ENCODE assay signal across 8 cellular contexts in genomic region chr2:215311625-215312394, GRCh38. TPM values are rescaled to one million over a fixed set of nuclear protein-coding genes. Genes with fewer than 3 reads are reported as not detected.
A peak's percentile ranks its signal among the peaks of the same experiment; 100 is the strongest.
DNase-seq lines count a peak whose midpoint lies in the region; ATAC-seq and TF ChIP-seq lines count a peak whose summit lies in the region.

TSS of gene ATIC (plus strand) at chr2:215312059. CDS start at chr2:215312143, 84 bp downstream.

- POLR2A ChIA-PET in AG04450 (lab: Yijun Ruan, JAX) = interaction anchor here (0.6 to 1.8 kb wide), 4 partner anchors 14 to 1108 kb away, joined by 3 to 11 read pairs (median 5); no protein-coding TSS in a partner anchor
- POLR2A ChIA-PET in activated B cell treated with CpG ODN at 0.5 μM for 24 hours (lab: Charles Lee) = interaction anchor here (0.6 to 1.1 kb wide), 4 partner anchors 9 to 723 kb away, joined by 3 to 13 read pairs (median 3); no protein-coding TSS in a partner anchor

- H3K27me3 Mint-ChIP-seq in activated B cell treated with CpG ODN at 0.5 μM for 24 hours (no peaks in the 10 kb centered on the region), immature natural killer cell (ENCODE audit: low read depth in 3 of 3) (peaks cover 3 to 8% (median 7%) of the 10 kb centered on the region in 3 donors)

- CTCF ChIA-PET in AG04450 (lab: Charles Lee) = interaction anchor here (0.6 to 1.0 kb wide), 3 partner anchors 351 to 1828 kb away, joined by 3 read pairs; no protein-coding TSS in a partner anchor
- CTCF ChIA-PET in activated B cell treated with CpG ODN at 0.5 μM for 24 hours (lab: Charles Lee) = interaction anchor here (1.3 kb wide), 1 partner anchor 517 kb away, joined by 3 read pairs; no protein-coding TSS in a partner anchor

- intact Hi-C loops in activated B cell treated with CpG ODN at 0.5 μM for 24 hours (cut with micrococcal nuclease) (loop anchor here (1.0 to 5.0 kb wide), 7 partner anchors 21 to 1185 kb away; partner anchors contain the start of genes BARD1, FN1, RPL37A and SMARCAL1), spleen (cut with DNase I; ENCODE audit: low total_unique reads) (no loop called here)

- no peak for TF ChIP-seq CTCF in AG04450 (IDR thresholded peaks at IDR 0.05; ENCODE audit: low read depth, low read length)
- TF ChIP-seq CTCF in activated B cell treated with CpG ODN at 0.5 μM for 24 hours (IDR thresholded peaks at IDR 0.05) = no peak
- peak in 4 of 11 experiments; percentile 24 to 44 (median 30) for TF ChIP-seq CTCF in spleen (IDR thresholded peaks at IDR 0.05 in 8 of 11, conservative IDR thresholded peaks at IDR 0.05 in 3 of 11)

- H3K4me3 ChIP-seq in AG04450 (ENCODE audit: low read depth, low read length) (peak within 1 kb of the TSS; percentile 84), spleen (peak within 1 kb of the TSS; percentile 68 to 95 (median 88))

- H3K27ac ChIP-seq in AG04450 (ENCODE audit: low read depth, low read length) = peak within 1 kb of the TSS; percentile 70
- peak within 1 kb of the TSS; percentile 91 for H3K27ac ChIP-seq in caudate nucleus (ENCODE audit: low read depth, low read length)
- peak within 1 kb of the TSS; percentile 83 to 91 (median 87) for H3K27ac ChIP-seq in spleen

- peaks cover 0 to 35% (median 0%) of the 10 kb centered on the region in 6 donors for H3K36me3 ChIP-seq in spleen

- H3K36me3 Mint-ChIP-seq in activated B cell treated with CpG ODN at 0.5 μM for 24 hours (ENCODE audit: low read depth) = peaks cover 34% of the 10 kb centered on the region
- peaks cover 0 to 12% (median 3%) of the 10 kb centered on the region in 3 donors for H3K36me3 Mint-ChIP-seq in immature natural killer cell

- H3K9me3 Mint-ChIP-seq in activated B cell treated with CpG ODN at 0.5 μM for 24 hours (no peaks in the 10 kb centered on the region), immature natural killer cell (peaks cover 0 to 2% (median 0%) of the 10 kb centered on the region in 6 donors)

- H3K27me3 ChIP-seq in AG04450 (ENCODE audit: control insufficient read depth, insufficient read depth, low read length) (no peaks in the 10 kb centered on the region), spleen (replicated peaks in 1 of 7) (no peaks in the 10 kb centered on the region)

- H3K4me1 Mint-ChIP-seq in activated B cell treated with CpG ODN at 0.5 μM for 24 hours = peaks cover 35% of the 10 kb centered on the region
- peaks cover 27 to 30% of the 10 kb centered on the region in 2 donors for H3K4me1 Mint-ChIP-seq in immature natural killer cell

- peak in 2 of 3 donors; percentile 26 to 47 for TF ChIP-seq POLR2A in spleen (IDR thresholded peaks at IDR 0.05)

- H3K9me3 ChIP-seq in AG04450 (ENCODE audit: control insufficient read depth, insufficient read depth, low read length) (no peaks in the 10 kb centered on the region), spleen (no peaks in the 10 kb centered on the region)

- WGBS in spleen, 5 donors = 0 to 1% (median 1%) methylated on average over 23 to 64 of the region's 64 CpGs

- peak; percentile 99 for ATAC-seq in GM18909 (IDR thresholded peaks at IDR 0.05; ENCODE audit: poor library complexity, unreplicated experiment)
- peak; percentile 98 for ATAC-seq in HG03175 (IDR thresholded peaks at IDR 0.05; ENCODE audit: unreplicated experiment)
- peak; percentile 96 for ATAC-seq in activated B cell treated with CpG ODN at 0.5 μM for 24 hours (ENCODE audit: low read depth)

- peak within 1 kb of the TSS; percentile 95 for H3K4me3 Mint-ChIP-seq in activated B cell treated with CpG ODN at 0.5 μM for 24 hours
- peak within 1 kb of the TSS; percentile 88 to 95 (median 89) for H3K4me3 Mint-ChIP-seq in immature natural killer cell

- H3K4me1 ChIP-seq in spleen = peaks cover 11 to 45% (median 24%) of the 10 kb centered on the region in 6 donors

- H3K27ac Mint-ChIP-seq in activated B cell treated with CpG ODN at 0.5 μM for 24 hours (peak within 1 kb of the TSS; percentile 91), immature natural killer cell (peak within 1 kb of the TSS; percentile 75 to 96 (median 88))

- DNase-seq in AG04450 (ENCODE audit: low read depth, low spot score) (peak; percentile 71), NCI-H226 (peak; percentile 84), activated B cell treated with CpG ODN at 0.5 μM for 24 hours (peak; percentile 86), caudate nucleus (lab: John Stamatoyannopoulos, UW) (peak; percentile 31 to 95 (median 88)), immature natural killer cell (peak; percentile 87 to 88 (median 88)), spleen (peak; percentile 98)

RNA-seq across cellular contexts. Expression of gene ATIC, which starts in this region (rescaled TPM):
- polyA plus RNA-seq in AG04450 (2011; rRNA removed) (114 TPM in 2 replicates), immature natural killer cell (100 to 1,000 TPM in 2 of 3 donors, 10 to 100 TPM in 1; 97.5 to 106 (median 103) TPM), spleen (100 to 1,000 TPM; 136 to 165 (median 141) TPM)
- 128 and 139 TPM in 2 replicates for polyA minus RNA-seq in AG04450 (2011; rRNA and poly(A)+ RNA removed)
- total RNA-seq in activated B cell treated with CpG ODN at 0.5 μM for 24 hours (161 and 179 TPM in 2 replicates), spleen (100 to 1,000 TPM in 1 of 7 donors, 10 to 100 TPM in 6; 50.5 to 101 (median 76.6) TPM)

Comparison
In these comparisons a context has a peak if more than half of its experiments do, and no peak if none do; other contexts are left out.
1. Peak in every context shown above with its lines: DNase-seq, ATAC-seq, H3K4me3 ChIP-seq and H3K27ac ChIP-seq.